Comparison of ENCODE assay signal across 8 cellular contexts in genomic region chr19:32405431-32406160, GRCh38. TPM values are rescaled to one million over a fixed set of nuclear protein-coding genes. Genes with fewer than 3 reads are reported as not detected.
A peak's percentile ranks its signal among the peaks of the same experiment; 100 is the strongest.
DNase-seq lines count a peak whose midpoint lies in the region; TF ChIP-seq lines count a peak whose summit lies in the region.

Gene DPY19L3, plus strand, starts transcription at chr19:32405770. Its CDS starts 2,484 bp downstream, at chr19:32408254.

- TF ChIP-seq RAD21 in SK-N-SH (IDR thresholded peaks at IDR 0.05; ENCODE audit: low read length), result no peak

- DNase-seq in GM06990 (ENCODE audit: extremely low read depth, insufficient read length) (peak; percentile 95), HFF-Myc (ENCODE audit: extremely low read depth, low read depth) (peak; percentile 74), MV-4-11 (lab: John Stamatoyannopoulos, UW) (peak; percentile 94), SK-N-SH (peak; percentile 99), globus pallidus (ENCODE audit: low spot score) (peak; percentile 92), non-pigmented ciliary epithelial cell (ENCODE audit: low read depth) (peak; percentile 55), substantia nigra (lab: John Stamatoyannopoulos, UW) (peak; percentile 70 to 97 (median 92))
- DNase-seq in activated naive CD4-positive, alpha-beta T cell treated with anti-CD3 and anti-CD28 coated beads, Interleukin-2, amount 50 U/mL, for 16 hours, result peak; percentile 92

- H3K9ac ChIP-seq in SK-N-SH, result peak within 1 kb of the TSS; percentile 97

- peak within 1 kb of the TSS; percentile 88; the same call in 1 of the 2 replicates for H2AFZ ChIP-seq in SK-N-SH (ENCODE audit: low read depth)

- H3K27ac ChIP-seq in SK-N-SH (ENCODE audit: low read depth in 2 of 2, low read length in 1 of 2) (peak within 1 kb of the TSS; percentile 93 to 94), substantia nigra (ENCODE audit: low read depth, low read length, poor library complexity, severe bottlenecking) (peak within 1 kb of the TSS; percentile 91)

- H3K4me3 ChIP-seq in GM06990 (replicated peaks; ENCODE audit: low read depth, low read length) (peak within 1 kb of the TSS; percentile 95), HFF-Myc (replicated peaks; ENCODE audit: low read depth, low read length) (peak within 1 kb of the TSS; percentile 82), SK-N-SH (ENCODE audit: low read depth in 2 of 2, low read length in 1 of 2) (peak within 1 kb of the TSS; percentile 66 to 90)

- H3K36me3 ChIP-seq in GM06990 (ENCODE audit: control insufficient read depth, insufficient read depth, low read length), result no peaks in the 10 kb centered on the region; the same call in 1 of the 2 replicates
- H3K36me3 ChIP-seq in SK-N-SH (replicated peaks in 1 of 2; ENCODE audit: control insufficient read depth in 1 of 2, insufficient read depth in 2 of 2, low read length in 1 of 2), result peaks cover 20 to 25% of the 10 kb centered on the region in 2 experiments

- H3K4me1 ChIP-seq in SK-N-SH (ENCODE audit: control insufficient read depth in 1 of 2, insufficient read depth in 2 of 2, low read depth in 1 of 2, low read length in 1 of 2), result peaks cover 14 to 19% of the 10 kb centered on the region in 2 experiments

- H3K9me3 ChIP-seq in SK-N-SH, result no peaks in the 10 kb centered on the region

- peak within 1 kb of the TSS; percentile 97 for H3K4me2 ChIP-seq in SK-N-SH

- peaks cover 45% of the 10 kb centered on the region for H3K79me2 ChIP-seq in SK-N-SH (ENCODE audit: insufficient read depth)

- CTCF ChIA-PET in SK-N-SH (lab: Yijun Ruan, JAX), result interaction anchor here (0.6 to 1.5 kb wide), 6 partner anchors 28 to 1740 kb away, joined by 3 to 5 read pairs (median 3); no protein-coding TSS in a partner anchor

- H3K27me3 ChIP-seq in GM06990 (replicated peaks; ENCODE audit: control insufficient read depth, insufficient read depth, low read length) (no peaks in the 10 kb centered on the region), SK-N-SH (ENCODE audit: insufficient read depth) (no peaks in the 10 kb centered on the region)

- H4K20me1 ChIP-seq in SK-N-SH (ENCODE audit: insufficient read depth), result no peaks in the 10 kb centered on the region

- TF ChIP-seq CTCF in GM06990 (IDR thresholded peaks at IDR 0.05; ENCODE audit: insufficient read depth, low read length, poor library complexity, severe bottlenecking) (no peak), HFF-Myc (IDR thresholded peaks at IDR 0.05; ENCODE audit: low read depth, low read length, missing control alignments) (no peak), SK-N-SH (IDR thresholded peaks at IDR 0.05) (no peak)

- POLR2A ChIA-PET in SK-N-SH (lab: Yijun Ruan, JAX), result interaction anchor here (0.7 to 1.5 kb wide), 8 partner anchors 9 to 175 kb away, joined by 3 to 9 read pairs (median 4); partner anchors contain the start of genes PDCD5 and ZNF507

- no peaks in the 10 kb centered on the region for H3K9me2 ChIP-seq in SK-N-SH

- WGBS in SK-N-SH (ENCODE audit: low lambda C conversion rate), result 5% methylated on average over 16 of the region's 104 CpGs

- H3F3A ChIP-seq in SK-N-SH (replicated peaks; ENCODE audit: insufficient read depth), result no peaks in the 10 kb centered on the region

- TF ChIP-seq EP300 in SK-N-SH (IDR thresholded peaks at IDR 0.05; ENCODE audit: borderline replicate concordance in 1 of 2, low read depth in 1 of 2, low read length in 1 of 2), result no peak

TF ChIP-seq in SK-N-SH, 30 proteins besides CTCF, POLR2A, EP300 and RAD21:
- TF ChIP-seq TAF1 (IDR thresholded peaks at IDR 0.05; ENCODE audit: borderline replicate concordance, low read depth, low read length), result peak; percentile 93
- TF ChIP-seq SIN3A (IDR thresholded peaks at IDR 0.05; ENCODE audit: borderline replicate concordance, low read depth, low read length), result peak; percentile 79; the same call in 1 of the 2 replicates
- TF ChIP-seq REST (IDR thresholded peaks at IDR 0.05; ENCODE audit: low read depth, low read length), result no peak; the same call in 1 of the 2 replicates
- peak; percentile 88 for TF ChIP-seq ELF1 (IDR thresholded peaks at IDR 0.05)
- peak; percentile 98 for TF ChIP-seq POLR2AphosphoS5 (IDR thresholded peaks at IDR 0.05; ENCODE audit: low read depth, low read length)
- TF ChIP-seq EZH2phosphoT487 (IDR thresholded peaks at IDR 0.05; ENCODE audit: borderline replicate concordance, low read depth), result no peak
- no peak for TF ChIP-seq MEF2A (IDR thresholded peaks at IDR 0.05; ENCODE audit: borderline replicate concordance, low read depth)
- no peak for TF ChIP-seq FOSL2 (IDR thresholded peaks at IDR 0.05; ENCODE audit: borderline replicate concordance, low read depth)
- TF ChIP-seq YY1 (IDR thresholded peaks at IDR 0.05; ENCODE audit: low read depth), result 0 out of 2 replicates have a peak, but pooled peaks have one; percentile 17
- no peak for TF ChIP-seq FOXM1 (IDR thresholded peaks at IDR 0.05; ENCODE audit: low read depth)
- TF ChIP-seq PBX3 (IDR thresholded peaks at IDR 0.05), result peak; percentile 98
- TF ChIP-seq TEAD4 (IDR thresholded peaks at IDR 0.05; ENCODE audit: borderline replicate concordance, insufficient read depth), result no peak
- TF ChIP-seq RCOR1 (IDR thresholded peaks at IDR 0.05; ENCODE audit: low read length), result no peak
- peak; percentile 77; the same call in 1 of the 2 replicates for TF ChIP-seq MXI1 (IDR thresholded peaks at IDR 0.05; ENCODE audit: low read depth, low read length)
- TF ChIP-seq NRF1 (IDR thresholded peaks at IDR 0.05; ENCODE audit: low read depth, low read length), result no peak
- TF ChIP-seq GABPA (IDR thresholded peaks at IDR 0.05; ENCODE audit: low read depth), result peak; percentile 91
- TF ChIP-seq MAX (IDR thresholded peaks at IDR 0.05; ENCODE audit: low read depth), result peak; percentile 91
- no peak for TF ChIP-seq ZBTB33 (IDR thresholded peaks at IDR 0.05; ENCODE audit: borderline replicate concordance, low read depth)

RNA-seq across cellular contexts. Expression of gene DPY19L3, which starts in this region (rescaled TPM):
- 23.3 and 25.2 TPM in 2 replicates for polyA plus RNA-seq in SK-N-SH (2012; rRNA removed)
- 10.2 and 15.5 TPM in 2 replicates for polyA plus RNA-seq in SK-N-SH (2012; cell fraction: cytosol; rRNA removed)
- polyA plus RNA-seq in SK-N-SH (2012; cell fraction: nucleus; rRNA removed), result 98.0 and 110 TPM in 2 replicates

Comparison
In these comparisons a context has a peak if more than half of its experiments do, and no peak if none do; other contexts are left out.
1. Peak in every context shown above with its lines: DNase-seq, H3K4me3 ChIP-seq and H3K27ac ChIP-seq.